ENCODE assay signal across 2 cellular contexts in the genomic region with DNA sequence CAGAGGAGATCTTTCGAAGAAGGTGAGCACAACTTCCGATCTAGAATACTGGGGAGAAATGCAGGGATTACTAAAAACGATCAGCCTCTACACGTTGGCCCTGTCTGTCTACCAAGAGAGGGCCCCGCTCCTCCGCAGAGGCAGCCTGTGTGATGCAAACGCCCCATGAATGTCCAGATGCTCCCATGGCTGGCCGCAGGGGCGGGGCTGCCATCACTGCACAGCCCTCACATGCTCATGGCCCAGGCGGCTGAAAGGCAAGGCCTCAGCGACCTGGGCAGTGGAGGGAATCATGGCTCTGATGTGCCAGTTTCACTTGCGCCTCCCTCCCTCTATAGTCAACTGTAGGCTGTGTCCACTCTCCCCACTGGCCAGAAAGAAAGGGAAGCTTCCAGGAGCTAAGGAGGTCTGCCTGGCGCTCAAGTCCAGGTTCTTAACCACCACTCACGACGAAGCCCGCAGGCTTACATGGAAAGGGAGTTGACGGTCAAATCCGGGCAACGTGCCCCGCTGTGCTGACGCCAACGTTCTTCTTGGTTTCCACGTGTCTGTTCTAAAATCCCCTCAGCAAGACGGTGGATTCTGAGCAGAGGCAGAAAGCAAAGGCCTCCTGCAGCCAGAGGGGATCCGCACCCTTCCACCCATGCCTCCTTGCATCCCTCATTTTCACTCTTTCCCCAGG.
TF ChIP-seq lines count a peak whose summit lies in the region.

No MANE protein-coding gene starts in this region.

TF ChIP-seq in WTC11, 78 proteins besides CTCF, POLR2A, EP300 and RAD21 (continues in another document):
- TF ChIP-seq, protein P1, sequence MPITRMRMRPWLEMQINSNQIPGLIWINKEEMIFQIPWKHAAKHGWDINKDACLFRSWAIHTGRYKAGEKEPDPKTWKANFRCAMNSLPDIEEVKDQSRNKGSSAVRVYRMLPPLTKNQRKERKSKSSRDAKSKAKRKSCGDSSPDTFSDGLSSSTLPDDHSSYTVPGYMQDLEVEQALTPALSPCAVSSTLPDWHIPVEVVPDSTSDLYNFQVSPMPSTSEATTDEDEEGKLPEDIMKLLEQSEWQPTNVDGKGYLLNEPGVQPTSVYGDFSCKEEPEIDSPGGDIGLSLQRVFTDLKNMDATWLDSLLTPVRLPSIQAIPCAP (CRISPR knock-in tag; IDR thresholded peaks at IDR 0.05) = no peak
- no peak for TF ChIP-seq IRF2 (CRISPR knock-in tag; IDR thresholded peaks at IDR 0.05; ENCODE audit: borderline replicate concordance, low read depth)
- TF ChIP-seq TCF7 (CRISPR knock-in tag; IDR thresholded peaks at IDR 0.05; ENCODE audit: low read depth) = no peak
- TF ChIP-seq, protein P2, sequence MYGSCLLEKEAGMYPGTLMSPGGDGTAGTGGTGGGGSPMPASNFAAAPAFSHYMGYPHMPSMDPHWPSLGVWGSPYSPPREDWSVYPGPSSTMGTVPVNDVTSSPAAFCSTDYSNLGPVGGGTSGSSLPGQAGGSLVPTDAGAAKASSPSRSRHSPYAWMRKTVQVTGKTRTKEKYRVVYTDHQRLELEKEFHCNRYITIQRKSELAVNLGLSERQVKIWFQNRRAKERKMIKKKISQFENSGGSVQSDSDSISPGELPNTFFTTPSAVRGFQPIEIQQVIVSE (CRISPR knock-in tag; IDR thresholded peaks at IDR 0.05; ENCODE audit: borderline replicate concordance) = no peak
- TF ChIP-seq JUN (CRISPR knock-in tag; IDR thresholded peaks at IDR 0.05) = no peak
- TF ChIP-seq, protein P3, sequence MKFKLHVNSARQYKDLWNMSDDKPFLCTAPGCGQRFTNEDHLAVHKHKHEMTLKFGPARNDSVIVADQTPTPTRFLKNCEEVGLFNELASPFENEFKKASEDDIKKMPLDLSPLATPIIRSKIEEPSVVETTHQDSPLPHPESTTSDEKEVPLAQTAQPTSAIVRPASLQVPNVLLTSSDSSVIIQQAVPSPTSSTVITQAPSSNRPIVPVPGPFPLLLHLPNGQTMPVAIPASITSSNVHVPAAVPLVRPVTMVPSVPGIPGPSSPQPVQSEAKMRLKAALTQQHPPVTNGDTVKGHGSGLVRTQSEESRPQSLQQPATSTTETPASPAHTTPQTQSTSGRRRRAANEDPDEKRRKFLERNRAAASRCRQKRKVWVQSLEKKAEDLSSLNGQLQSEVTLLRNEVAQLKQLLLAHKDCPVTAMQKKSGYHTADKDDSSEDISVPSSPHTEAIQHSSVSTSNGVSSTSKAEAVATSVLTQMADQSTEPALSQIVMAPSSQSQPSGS (CRISPR knock-in tag; IDR thresholded peaks at IDR 0.05; ENCODE audit: borderline replicate concordance, low read depth) = no peak
- TF ChIP-seq, protein P4, sequence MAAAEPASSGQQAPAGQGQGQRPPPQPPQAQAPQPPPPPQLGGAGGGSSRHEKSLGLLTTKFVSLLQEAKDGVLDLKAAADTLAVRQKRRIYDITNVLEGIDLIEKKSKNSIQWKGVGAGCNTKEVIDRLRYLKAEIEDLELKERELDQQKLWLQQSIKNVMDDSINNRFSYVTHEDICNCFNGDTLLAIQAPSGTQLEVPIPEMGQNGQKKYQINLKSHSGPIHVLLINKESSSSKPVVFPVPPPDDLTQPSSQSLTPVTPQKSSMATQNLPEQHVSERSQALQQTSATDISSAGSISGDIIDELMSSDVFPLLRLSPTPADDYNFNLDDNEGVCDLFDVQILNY (CRISPR knock-in tag; IDR thresholded peaks at IDR 0.05) = no peak
- TF ChIP-seq TEAD4 (CRISPR knock-in tag; IDR thresholded peaks at IDR 0.05) = no peak
- no peak for TF ChIP-seq NFATC4 (CRISPR knock-in tag; IDR thresholded peaks at IDR 0.05)
- TF ChIP-seq, protein P5, sequence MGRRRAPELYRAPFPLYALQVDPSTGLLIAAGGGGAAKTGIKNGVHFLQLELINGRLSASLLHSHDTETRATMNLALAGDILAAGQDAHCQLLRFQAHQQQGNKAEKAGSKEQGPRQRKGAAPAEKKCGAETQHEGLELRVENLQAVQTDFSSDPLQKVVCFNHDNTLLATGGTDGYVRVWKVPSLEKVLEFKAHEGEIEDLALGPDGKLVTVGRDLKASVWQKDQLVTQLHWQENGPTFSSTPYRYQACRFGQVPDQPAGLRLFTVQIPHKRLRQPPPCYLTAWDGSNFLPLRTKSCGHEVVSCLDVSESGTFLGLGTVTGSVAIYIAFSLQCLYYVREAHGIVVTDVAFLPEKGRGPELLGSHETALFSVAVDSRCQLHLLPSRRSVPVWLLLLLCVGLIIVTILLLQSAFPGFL (CRISPR knock-in tag; IDR thresholded peaks at IDR 0.05; ENCODE audit: borderline replicate concordance) = no peak
- TF ChIP-seq ZNF263 (CRISPR knock-in tag; IDR thresholded peaks at IDR 0.05; ENCODE audit: low read depth) = no peak
- no peak for TF ChIP-seq RORB (CRISPR knock-in tag; IDR thresholded peaks at IDR 0.05)
- TF ChIP-seq ZNF232 (CRISPR knock-in tag; IDR thresholded peaks at IDR 0.05) = no peak
- TF ChIP-seq, protein P6, sequence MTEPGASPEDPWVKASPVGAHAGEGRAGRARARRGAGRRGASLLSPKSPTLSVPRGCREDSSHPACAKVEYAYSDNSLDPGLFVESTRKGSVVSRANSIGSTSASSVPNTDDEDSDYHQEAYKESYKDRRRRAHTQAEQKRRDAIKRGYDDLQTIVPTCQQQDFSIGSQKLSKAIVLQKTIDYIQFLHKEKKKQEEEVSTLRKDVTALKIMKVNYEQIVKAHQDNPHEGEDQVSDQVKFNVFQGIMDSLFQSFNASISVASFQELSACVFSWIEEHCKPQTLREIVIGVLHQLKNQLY (CRISPR knock-in tag; IDR thresholded peaks at IDR 0.05) = no peak
- TF ChIP-seq, protein P7, sequence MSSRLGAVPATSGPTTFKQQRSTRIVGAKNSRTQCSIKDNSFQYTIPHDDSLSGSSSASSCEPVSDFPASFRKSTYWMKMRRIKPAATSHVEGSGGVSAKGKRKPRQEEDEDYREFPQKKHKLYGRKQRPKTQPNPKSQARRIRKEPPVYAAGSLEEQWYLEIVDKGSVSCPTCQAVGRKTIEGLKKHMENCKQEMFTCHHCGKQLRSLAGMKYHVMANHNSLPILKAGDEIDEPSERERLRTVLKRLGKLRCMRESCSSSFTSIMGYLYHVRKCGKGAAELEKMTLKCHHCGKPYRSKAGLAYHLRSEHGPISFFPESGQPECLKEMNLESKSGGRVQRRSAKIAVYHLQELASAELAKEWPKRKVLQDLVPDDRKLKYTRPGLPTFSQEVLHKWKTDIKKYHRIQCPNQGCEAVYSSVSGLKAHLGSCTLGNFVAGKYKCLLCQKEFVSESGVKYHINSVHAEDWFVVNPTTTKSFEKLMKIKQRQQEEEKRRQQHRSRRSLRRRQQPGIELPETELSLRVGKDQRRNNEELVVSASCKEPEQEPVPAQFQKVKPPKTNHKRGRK (CRISPR knock-in tag; IDR thresholded peaks at IDR 0.05; ENCODE audit: borderline replicate concordance) = no peak
- TF ChIP-seq CREB1 (CRISPR knock-in tag; IDR thresholded peaks at IDR 0.05) = no peak

TF ChIP-seq in H1, 55 proteins besides CTCF, POLR2A, EP300 and RAD21:
- no peak for TF ChIP-seq KDM4A (IDR thresholded peaks at IDR 0.05; ENCODE audit: low read depth, low read length, severe bottlenecking)
- TF ChIP-seq EGR1 (IDR thresholded peaks at IDR 0.05; ENCODE audit: borderline replicate concordance, low read depth, low read length) = no peak
